ENCODE assay signal across 11 cellular contexts in the genomic region with DNA sequence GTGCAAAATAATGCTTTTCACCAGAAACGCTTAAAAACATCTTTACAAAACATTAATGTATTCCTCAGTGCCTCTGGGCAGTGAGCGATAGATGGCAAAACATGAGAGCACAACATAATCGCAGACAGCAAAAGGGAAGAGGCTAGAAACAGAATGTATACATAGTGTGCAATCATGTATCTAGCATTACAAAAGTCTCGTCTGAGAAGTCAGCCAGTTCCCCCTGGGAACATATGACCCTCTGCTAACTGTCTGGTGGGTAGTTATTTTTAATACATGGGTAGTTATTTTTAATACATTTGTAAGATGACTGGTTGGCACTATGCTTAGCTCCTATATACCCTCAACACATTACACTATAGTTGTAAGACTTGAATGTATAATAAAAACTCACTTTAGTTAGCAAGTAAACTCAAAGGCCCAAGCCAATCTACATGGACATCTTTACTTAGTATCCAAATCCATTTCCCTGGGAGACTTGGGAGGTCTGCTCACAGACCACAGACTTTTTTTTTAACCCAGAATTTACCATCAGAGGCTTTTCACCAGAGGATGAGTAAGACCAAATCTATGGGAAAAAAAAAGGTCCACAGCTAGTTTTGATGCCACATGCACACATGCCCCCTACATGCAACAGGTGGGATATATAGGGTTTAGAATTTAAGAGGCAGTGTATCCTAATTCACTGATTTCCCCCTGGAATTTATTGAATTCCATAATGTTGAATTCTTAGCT.
DNase-seq lines count a peak whose midpoint lies in the region; ATAC-seq and TF ChIP-seq lines count a peak whose summit lies in the region.
"Had no signal": no experiment of that assay in that cellular context is flagged by ENCODE, and none has a peak within 500 bp of the region (broad histone marks: within the 10 kb centered on the region; RNA-seq: fewer than 3 reads in every experiment).

No MANE protein-coding gene starts in this region.

- H3K27me3 ChIP-seq in right atrium auricular region (no peaks in the 10 kb centered on the region), Panc1 (ENCODE audit: control insufficient read depth, insufficient read depth, low read length) (no peaks in the 10 kb centered on the region), transverse colon (no peaks in the 10 kb centered on the region)

- no peak overlapping the region for H3K27ac Mint-ChIP-seq in activated T-cell treated with anti-CD3 and anti-CD28 coated beads, Interleukin-2, amount 50 U/mL, for 24 hours
- H3K27ac Mint-ChIP-seq: activated CD4-positive, alpha-beta T cell treated with anti-CD3 and anti-CD28 coated beads, Interleukin-2, amount 10 ng/mL, durations not matched to agents 24 days and 14 days had no signal

- peaks cover 27% of the 10 kb centered on the region for H3K4me1 Mint-ChIP-seq in activated T-cell treated with anti-CD3 and anti-CD28 coated beads, Interleukin-2, amount 50 U/mL, for 24 hours (ENCODE audit: low read depth)

- TF ChIP-seq CTCF in right atrium auricular region (IDR thresholded peaks at IDR 0.05), result no peak
- peak; percentile 29; the same call in 1 of the 2 replicates for TF ChIP-seq CTCF in Panc1 (IDR thresholded peaks at IDR 0.05)
- peak; percentile 39 for TF ChIP-seq CTCF in fibroblast of the aortic adventitia (IDR thresholded peaks at IDR 0.05; ENCODE audit: insufficient read depth, low read length)
- TF ChIP-seq CTCF in transverse colon (IDR thresholded peaks at IDR 0.05), result no peak

- intact Hi-C loops in Right ventricle myocardium inferior (cut with DNase I), result no loop called here
- intact Hi-C loops in Panc1 (cut with micrococcal nuclease; ENCODE audit: unreplicated experiment), result no loop called here
- intact Hi-C loops in transverse colon (cut with DNase I; ENCODE audit: low total_unique reads), result no loop called here

- H3K27ac ChIP-seq in right atrium auricular region (no peak overlapping the region), Panc1 (ENCODE audit: low read length) (no peak overlapping the region), transverse colon (peak overlapping the region; percentile 3 to 58 (median 36))

- H3K4me1 ChIP-seq in right atrium auricular region (peaks cover 0 to 32% of the 10 kb centered on the region in 2 donors), Panc1 (ENCODE audit: control insufficient read depth, insufficient read depth, low read length) (peaks cover 21% of the 10 kb centered on the region), transverse colon (peaks cover 2 to 60% (median 47%) of the 10 kb centered on the region in 4 donors)

- H3K4me3 ChIP-seq in right atrium auricular region (no peak overlapping the region), Panc1 (ENCODE audit: low read depth in 2 of 2, low read length in 2 of 2) (no peak overlapping the region), fibroblast of the aortic adventitia (ENCODE audit: low read depth, low read length) (no peak overlapping the region), transverse colon (no peak overlapping the region)

- CTCF ChIA-PET in Panc1 (lab: Charles Lee), result interaction anchor here (0.6 kb wide), 1 partner anchor 9 kb away, joined by 5 read pairs; no protein-coding TSS in a partner anchor

- H3K36me3 Mint-ChIP-seq in activated T-cell treated with anti-CD3 and anti-CD28 coated beads, Interleukin-2, amount 50 U/mL, for 24 hours (ENCODE audit: low read depth), result peaks cover 7% of the 10 kb centered on the region

- BruUV-seq in Panc1 (replicated peaks; lab: Mats Ljungman, UMichigan), result no TSS peak

- WGBS in transverse colon (ENCODE audit: low coverage in 1 of 2), 2 donors, result 73% methylated on average over 4 of the region's 4 CpGs

- H3K9me3 ChIP-seq in right atrium auricular region, result peaks cover 0 to 7% of the 10 kb centered on the region in 2 donors
- H3K9me3 ChIP-seq in Panc1 (ENCODE audit: control insufficient read depth, insufficient read depth, low read depth, low read length), result peaks cover 7% of the 10 kb centered on the region; the same call in 1 of the 2 replicates
- no peaks in the 10 kb centered on the region for H3K9me3 ChIP-seq in transverse colon

- POLR2A ChIA-PET in Panc1 (lab: Charles Lee), result no interaction called here

- H3K36me3 ChIP-seq in right atrium auricular region (no peaks in the 10 kb centered on the region), Panc1 (ENCODE audit: control insufficient read depth, insufficient read depth, low read length) (no peaks in the 10 kb centered on the region), transverse colon (no peaks in the 10 kb centered on the region)

- H3K9me3 Mint-ChIP-seq in activated T-cell treated with anti-CD3 and anti-CD28 coated beads, Interleukin-2, amount 50 U/mL, for 24 hours, result peaks cover 7% of the 10 kb centered on the region
- H3K9me3 Mint-ChIP-seq: activated CD4-positive, alpha-beta T cell treated with anti-CD3 and anti-CD28 coated beads, Interleukin-2, amount 10 ng/mL, durations not matched to agents 24 days and 14 days; naive B cell had no signal

- H3K4me3 Mint-ChIP-seq in activated T-cell treated with anti-CD3 and anti-CD28 coated beads, Interleukin-2, amount 50 U/mL, for 24 hours, result no peak overlapping the region
- H3K4me3 Mint-ChIP-seq: activated CD4-positive, alpha-beta T cell treated with anti-CD3 and anti-CD28 coated beads, Interleukin-2, amount 10 ng/mL, durations not matched to agents 24 days and 14 days had no signal

- ATAC-seq in Right ventricle myocardium inferior (peak; percentile 52), Panc1 (no peak), HG02588 (IDR thresholded peaks at IDR 0.05; ENCODE audit: unreplicated experiment) (no peak)

- H3K27me3 Mint-ChIP-seq in activated T-cell treated with anti-CD3 and anti-CD28 coated beads, Interleukin-2, amount 50 U/mL, for 24 hours, result no peaks in the 10 kb centered on the region
- H3K27me3 Mint-ChIP-seq: activated CD4-positive, alpha-beta T cell treated with anti-CD3 and anti-CD28 coated beads, Interleukin-2, amount 10 ng/mL, durations not matched to agents 24 days and 14 days; naive B cell had no signal

- TF ChIP-seq EP300 in transverse colon (IDR thresholded peaks at IDR 0.05; ENCODE audit: low read depth), result no peak

- in situ Hi-C loops in Panc1 (cut with HindIII; ENCODE audit: low pct_unique_long_range_greater_than_20kb, low sequenced_read_pairs), result no loop called here
- in situ Hi-C loops in transverse colon (cut with MboI; ENCODE audit: low pct_ligation_motif_present in 1 of 4, low pct_unique_long_range_greater_than_20kb in 1 of 4, low sequenced_read_pairs in 3 of 4), result no loop called here

- DNase-seq in Right ventricle myocardium inferior (ENCODE audit: missing footprints), result no peak
- DNase-seq in right atrium auricular region (ENCODE audit: low spot score), result no peak
- DNase-seq in Panc1 (ENCODE audit: low read depth, low spot score), result no peak
- peak; percentile 23 for DNase-seq in fibroblast of the aortic adventitia (ENCODE audit: low read depth)
- DNase-seq in transverse colon, result no peak
- DNase-seq in activated T-cell treated with anti-CD3 and anti-CD28 coated beads, Interleukin-2, amount 50 U/mL, for 24 hours, result no peak
- DNase-seq in NCI-H2171 (lab: John Stamatoyannopoulos, UW), result no peak
- DNase-seq: activated CD4-positive, alpha-beta T cell treated with anti-CD3 and anti-CD28 coated beads, Interleukin-2, amount 10 ng/mL, durations not matched to agents 24 days and 14 days; amygdala; naive B cell had no signal

- TF ChIP-seq POLR2A in transverse colon (IDR thresholded peaks at IDR 0.05), result no peak

Comparison
In these comparisons a context has a peak if more than half of its experiments do, and no peak if none do; other contexts are left out.
1. H3K27ac ChIP-seq: peak in transverse colon (4 of 4); none in right atrium auricular region (0 of 2) and Panc1 (single experiment).
2. CTCF ChIP-seq: peak in Panc1 (single experiment) and fibroblast of the aortic adventitia (single experiment); none in right atrium auricular region (0 of 2) and transverse colon (0 of 5).